In the genomic region with DNA sequence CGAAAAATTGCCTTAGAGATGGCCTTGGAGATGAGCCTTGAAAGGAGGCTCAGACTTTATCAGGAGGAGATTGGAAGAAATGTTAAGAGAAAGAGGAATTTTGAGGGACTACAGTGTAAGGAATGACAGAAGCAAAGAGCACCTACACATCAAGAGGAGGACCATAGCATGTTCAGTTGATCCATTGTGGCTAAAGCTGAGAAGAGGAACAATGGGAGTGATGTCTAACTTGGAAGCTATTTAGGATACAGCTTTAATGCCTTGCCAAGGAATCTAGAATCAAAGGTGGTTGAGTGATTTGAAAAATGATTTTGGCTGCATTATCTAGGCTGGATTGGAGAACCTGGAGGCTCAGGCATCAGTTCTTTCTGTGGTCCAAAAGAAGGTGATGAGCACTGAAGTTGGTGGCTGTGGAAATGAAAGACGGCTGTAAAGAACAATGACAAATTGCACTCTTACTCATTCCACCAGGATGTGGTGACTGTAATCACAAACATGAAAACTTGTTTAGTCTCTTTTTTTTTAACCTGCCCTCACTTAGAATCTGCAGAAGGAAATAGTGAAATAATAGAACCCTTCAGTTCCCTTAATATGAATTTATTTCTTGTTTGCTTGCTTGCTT, we compare ENCODE assay signal across 9 cellular contexts. TPM values are rescaled to one million over a fixed set of nuclear protein-coding genes. Genes with fewer than 3 reads are reported as not detected.
DNase-seq lines count a peak whose midpoint lies in the region; ATAC-seq lines count a peak whose summit lies in the region.
"Had no signal": no experiment of that assay in that cellular context is flagged by ENCODE, and none has a peak within 500 bp of the region (broad histone marks: within the 10 kb centered on the region; RNA-seq: fewer than 3 reads in every experiment).

No MANE protein-coding gene starts in this region.

- peak overlapping the region; percentile 1 for H3K4me3 Mint-ChIP-seq in activated T-cell treated with anti-CD3 and anti-CD28 coated beads, Interleukin-2, amount 50 U/mL, for 4 hours
- H3K4me3 Mint-ChIP-seq in activated T-helper 17 cell treated with anti-CD3 and anti-CD28 coated beads, Interleukin-2, amount 50 U/mL, for 72 hours = peak overlapping the region; percentile 37

- peaks cover 2% of the 10 kb centered on the region for H3K36me3 Mint-ChIP-seq in activated T-cell treated with anti-CD3 and anti-CD28 coated beads, Interleukin-2, amount 50 U/mL, for 4 hours (ENCODE audit: insufficient read depth)
- H3K36me3 Mint-ChIP-seq in activated T-helper 17 cell treated with anti-CD3 and anti-CD28 coated beads, Interleukin-2, amount 50 U/mL, for 72 hours (ENCODE audit: low read depth) = no peaks in the 10 kb centered on the region

- ATAC-seq in activated T-cell treated with anti-CD3 and anti-CD28 coated beads, Interleukin-2, amount 50 U/mL, for 4 hours = peak; percentile 81 to 87
- ATAC-seq in HG03064 (IDR thresholded peaks at IDR 0.05; ENCODE audit: low read depth, unreplicated experiment) (peak; percentile 44), left lobe of liver (no peak)
- peak; percentile 91 for ATAC-seq in activated T-helper 17 cell treated with anti-CD3 and anti-CD28 coated beads, Interleukin-2, amount 50 U/mL, for 72 hours (replicated peaks)
- peak; percentile 80 for ATAC-seq in stimulated activated naive CD8-positive, alpha-beta T cell treated with anti-CD3 and anti-CD28 coated beads, Interleukin-15, Interleukin-2, amounts not matched to agents 100 U/mL and 50 U/mL, for 24 hours

- H3K27me3 Mint-ChIP-seq in activated T-cell treated with anti-CD3 and anti-CD28 coated beads, Interleukin-2, amount 50 U/mL, for 4 hours (ENCODE audit: low read depth) = no peaks in the 10 kb centered on the region
- H3K27me3 Mint-ChIP-seq in activated T-helper 17 cell treated with anti-CD3 and anti-CD28 coated beads, Interleukin-2, amount 50 U/mL, for 72 hours = no peaks in the 10 kb centered on the region

- peak overlapping the region; percentile 71 for H3K27ac Mint-ChIP-seq in activated T-helper 17 cell treated with anti-CD3 and anti-CD28 coated beads, Interleukin-2, amount 50 U/mL, for 72 hours

- H3K9me3 Mint-ChIP-seq in activated T-cell treated with anti-CD3 and anti-CD28 coated beads, Interleukin-2, amount 50 U/mL, for 4 hours = no peaks in the 10 kb centered on the region
- no peaks in the 10 kb centered on the region for H3K9me3 Mint-ChIP-seq in activated T-helper 17 cell treated with anti-CD3 and anti-CD28 coated beads, Interleukin-2, amount 50 U/mL, for 72 hours

- H3K4me1 Mint-ChIP-seq in activated T-cell treated with anti-CD3 and anti-CD28 coated beads, Interleukin-2, amount 50 U/mL, for 4 hours (ENCODE audit: low read depth) = peaks cover 61% of the 10 kb centered on the region
- peaks cover 41% of the 10 kb centered on the region for H3K4me1 Mint-ChIP-seq in activated T-helper 17 cell treated with anti-CD3 and anti-CD28 coated beads, Interleukin-2, amount 50 U/mL, for 72 hours

- DNase-seq in activated T-cell treated with anti-CD3 and anti-CD28 coated beads, Interleukin-2, amount 50 U/mL, for 4 hours = no peak
- DNase-seq in activated T-cell treated with anti-CD3 and anti-CD28 coated beads for 4 hours = no peak
- DNase-seq in stimulated activated naive CD8-positive, alpha-beta T cell treated with anti-CD3 and anti-CD28 coated beads, Interleukin-15, Interleukin-2, amounts not matched to agents 100 U/mL and 50 U/mL, for 24 hours = no peak
- DNase-seq in left lobe of liver (ENCODE audit: low spot score) = no peak
- no peak for DNase-seq in GF-D8 (lab: John Stamatoyannopoulos, UW)
- DNase-seq in NCI-H524 treated with DMSO at 0.1 percent for 48 hours (lab: John Stamatoyannopoulos, UW) = no peak
- DNase-seq: activated CD8-positive, alpha-beta memory T cell treated with anti-CD3 and anti-CD28 coated beads, Interleukin-2, amount 50 U/mL, for 4 hours had no signal

RNA-seq across cellular contexts. Expression of a gene that starts 11.3 kb away (rescaled TPM):
- 10 to 100 TPM; 35.1 to 37.9 (median 35.7) TPM for total RNA-seq in activated T-cell treated with anti-CD3 and anti-CD28 coated beads, Interleukin-2, amount 50 U/mL, for 4 hours
- total RNA-seq in activated T-helper 17 cell treated with anti-CD3 and anti-CD28 coated beads, Interleukin-2, amount 50 U/mL, for 72 hours = 10 to 100 TPM; 26.7 to 30.9 TPM
- total RNA-seq in left lobe of liver = 19.9 TPM

RNA-seq across cellular contexts. Expression of a gene that starts 44.9 kb away (rescaled TPM):
- total RNA-seq in activated T-cell treated with anti-CD3 and anti-CD28 coated beads, Interleukin-2, amount 50 U/mL, for 4 hours = 10 to 100 TPM; 38.7 to 39.9 (median 39.8) TPM
- total RNA-seq in activated T-helper 17 cell treated with anti-CD3 and anti-CD28 coated beads, Interleukin-2, amount 50 U/mL, for 72 hours = 10 to 100 TPM; 19.0 to 45.2 TPM
- 13.8 TPM for total RNA-seq in left lobe of liver
